Comparison of ENCODE assay signal across 25 cellular contexts in the genomic region with DNA sequence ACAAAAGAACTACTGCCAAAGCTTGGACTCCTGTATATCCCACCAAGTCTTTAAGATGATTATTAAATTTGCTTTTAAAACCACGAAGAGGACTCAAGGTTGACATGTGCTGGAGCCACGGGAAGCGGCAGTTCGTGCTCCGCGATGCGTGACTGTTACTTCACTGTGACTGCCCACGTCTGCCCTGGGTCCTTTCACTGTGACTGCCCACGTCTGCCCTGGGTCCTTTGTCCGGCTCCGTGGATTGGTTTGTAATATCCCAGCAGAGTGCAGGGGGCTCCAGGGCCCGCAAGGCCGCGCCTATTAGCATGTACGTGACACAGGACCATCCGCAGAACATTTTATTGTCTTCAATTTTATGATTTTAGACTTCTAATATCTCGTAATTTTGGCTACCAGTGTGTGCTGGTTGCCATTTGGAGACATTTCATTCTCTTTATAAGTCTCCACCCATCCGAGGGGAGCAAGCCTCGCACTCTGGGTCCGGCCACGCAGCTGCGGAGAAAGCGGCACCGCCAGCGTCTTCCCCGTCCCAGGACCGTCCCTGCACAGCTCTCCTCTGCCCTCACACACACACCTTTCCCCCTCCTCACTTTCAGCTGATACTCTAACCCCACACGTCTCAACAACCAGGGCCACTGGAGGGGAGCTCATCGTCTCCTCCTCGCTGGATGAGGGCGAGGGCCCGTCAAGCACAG. TPM values are rescaled to one million over a fixed set of nuclear protein-coding genes. Genes with fewer than 3 reads are reported as not detected.
"Had no signal": no experiment of that assay in that cellular context is flagged by ENCODE, and none has a peak within 500 bp of the region (broad histone marks: within the 10 kb centered on the region; RNA-seq: fewer than 3 reads in every experiment).

No MANE protein-coding gene starts in this region.

- H3K4me3 Mint-ChIP-seq: activated B cell treated with CpG ODN at 0.5 μM for 24 hours; activated CD4-positive, alpha-beta memory T cell treated with anti-CD3 and anti-CD28 coated beads for 36 hours; activated CD4-positive, alpha-beta T cell treated with anti-CD3 and anti-CD28 coated beads, Interleukin-2, amount 10 ng/mL, durations not matched to agents 7 days and 5 days; activated naive CD4-positive, alpha-beta T cell treated with anti-CD3 and anti-CD28 coated beads, Interleukin-2, amount 10 ng/mL, durations not matched to agents 7 days and 5 days; activated naive CD8-positive, alpha-beta T cell treated with anti-CD3 and anti-CD28 coated beads for 36 hours; activated T-cell treated with anti-CD3 and anti-CD28 coated beads, Interleukin-2, amount 50 U/mL, for 4 hours; central memory CD8-positive, alpha-beta T cell; T-cell had no signal

- H3K4me1 Mint-ChIP-seq: activated B cell treated with CpG ODN at 0.5 μM for 24 hours; activated CD4-positive, alpha-beta T cell treated with anti-CD3 and anti-CD28 coated beads, Interleukin-2, amount 10 ng/mL, durations not matched to agents 7 days and 5 days; activated naive CD4-positive, alpha-beta T cell treated with anti-CD3 and anti-CD28 coated beads, Interleukin-2, amount 10 ng/mL, durations not matched to agents 7 days and 5 days; activated naive CD8-positive, alpha-beta T cell treated with anti-CD3 and anti-CD28 coated beads for 36 hours; central memory CD8-positive, alpha-beta T cell; T-cell had no signal

- H3K4me3 ChIP-seq: adrenal gland, MG63 had no signal

- H3K27ac Mint-ChIP-seq: activated B cell treated with CpG ODN at 0.5 μM for 24 hours; activated CD4-positive, alpha-beta memory T cell treated with anti-CD3 and anti-CD28 coated beads for 36 hours; activated CD4-positive, alpha-beta T cell treated with anti-CD3 and anti-CD28 coated beads, Interleukin-2, amount 10 ng/mL, durations not matched to agents 7 days and 5 days; activated naive CD4-positive, alpha-beta T cell treated with anti-CD3 and anti-CD28 coated beads, Interleukin-2, amount 10 ng/mL, durations not matched to agents 7 days and 5 days; activated naive CD8-positive, alpha-beta T cell treated with anti-CD3 and anti-CD28 coated beads for 36 hours; T-cell had no signal

- H3K27ac ChIP-seq: adrenal gland had no signal

- H3K9me3 ChIP-seq: adrenal gland, MG63 had no signal

- ATAC-seq: activated T-cell treated with anti-CD3 and anti-CD28 coated beads, Interleukin-2, amount 50 U/mL, for 4 hours; T-cell had no signal

- H3K4me1 ChIP-seq: adrenal gland had no signal

- DNase-seq: activated B cell treated with CpG ODN at 0.5 μM for 24 hours; activated CD4-positive, alpha-beta memory T cell treated with anti-CD3 and anti-CD28 coated beads for 36 hours; activated CD4-positive, alpha-beta T cell treated with anti-CD3 and anti-CD28 coated beads, Interleukin-2, amount 10 ng/mL, durations not matched to agents 7 days and 5 days; activated CD8-positive, alpha-beta memory T cell treated with anti-CD3 and anti-CD28 coated beads for 24 hours; activated gamma-delta T cell treated with Interleukin-2 at 50 U/mL for 16 hours; activated naive CD4-positive, alpha-beta T cell treated with anti-CD3 and anti-CD28 coated beads, Interleukin-2, amount 10 ng/mL, durations not matched to agents 7 days and 5 days; activated naive CD8-positive, alpha-beta T cell treated with anti-CD3 and anti-CD28 coated beads for 36 hours; activated T-cell treated with anti-CD3 and anti-CD28 coated beads, Interleukin-2, amount 50 U/mL, for 4 hours; adrenal gland; anterior cingulate cortex; MG63; NCI-H1105; NCI-H1436; NCI-H1694 treated with DMSO at 0.1 percent for 48 hours; NCI-H2029 treated with DMSO at 0.1 percent for 48 hours; NCI-H345; NCI-H526 treated with DMSO at 0.1 percent for 48 hours; NCI-H82; SIG-M5; T-cell; T-helper 2 cell; T1000 had no signal

- H3K36me3 ChIP-seq: adrenal gland, MG63 had no signal

- H3K27me3 ChIP-seq: adrenal gland, MG63 had no signal

- H3K36me3 Mint-ChIP-seq: activated CD4-positive, alpha-beta memory T cell treated with anti-CD3 and anti-CD28 coated beads for 36 hours; activated naive CD4-positive, alpha-beta T cell treated with anti-CD3 and anti-CD28 coated beads, Interleukin-2, amount 10 ng/mL, durations not matched to agents 7 days and 5 days; activated naive CD8-positive, alpha-beta T cell treated with anti-CD3 and anti-CD28 coated beads for 36 hours; T-cell had no signal

- H3K9me3 Mint-ChIP-seq: activated B cell treated with CpG ODN at 0.5 μM for 24 hours; activated CD4-positive, alpha-beta memory T cell treated with anti-CD3 and anti-CD28 coated beads for 36 hours; activated CD4-positive, alpha-beta T cell treated with anti-CD3 and anti-CD28 coated beads, Interleukin-2, amount 10 ng/mL, durations not matched to agents 7 days and 5 days; activated naive CD4-positive, alpha-beta T cell treated with anti-CD3 and anti-CD28 coated beads, Interleukin-2, amount 10 ng/mL, durations not matched to agents 7 days and 5 days; activated naive CD8-positive, alpha-beta T cell treated with anti-CD3 and anti-CD28 coated beads for 36 hours; activated T-cell treated with anti-CD3 and anti-CD28 coated beads, Interleukin-2, amount 50 U/mL, for 4 hours; central memory CD8-positive, alpha-beta T cell had no signal

RNA-seq across cellular contexts. Expression of gene DACT2, which starts 42.9 kb away (rescaled TPM):
- total RNA-seq: activated B cell treated with CpG ODN at 0.5 μM for 24 hours; activated CD4-positive, alpha-beta memory T cell treated with anti-CD3 and anti-CD28 coated beads for 36 hours; activated naive CD8-positive, alpha-beta T cell treated with anti-CD3 and anti-CD28 coated beads for 36 hours; activated T-cell treated with anti-CD3 and anti-CD28 coated beads, Interleukin-2, amount 50 U/mL, for 4 hours; OCI-LY7; RPMI7951; T-cell had no signal
